In genomic region chr9:79883073-79883645, GRCh38 we compare ENCODE assay signal across 9 cellular contexts.
DNase-seq lines count a peak whose midpoint lies in the region; ATAC-seq and TF ChIP-seq lines count a peak whose summit lies in the region.
"Had no signal": no experiment of that assay in that cellular context is flagged by ENCODE, and none has a peak within 500 bp of the region (broad histone marks: within the 10 kb centered on the region; RNA-seq: fewer than 3 reads in every experiment).

No MANE protein-coding gene starts in this region.

- H3K27ac Mint-ChIP-seq in activated CD8-positive, alpha-beta T cell treated with anti-CD3 and anti-CD28 coated beads for 36 hours: no peak overlapping the region
- peak overlapping the region in 4 of 6 donors; percentile 43 to 91 (median 74) for H3K27ac Mint-ChIP-seq in naive B cell

- CTCF ChIA-PET in activated CD8-positive, alpha-beta T cell treated with anti-CD3 and anti-CD28 coated beads for 36 hours (lab: Charles Lee): interaction anchor here (0.5 to 1.5 kb wide), 2 partner anchors 707 to 753 kb away, joined by 3 read pairs; no protein-coding TSS in a partner anchor

- H3K4me2 ChIP-seq in GM23248 (ENCODE audit: unreplicated experiment): no peak overlapping the region

- H3K9ac ChIP-seq in GM23248: no peak overlapping the region

- no peak for TF ChIP-seq CTCF in activated CD8-positive, alpha-beta T cell treated with anti-CD3 and anti-CD28 coated beads for 36 hours (IDR thresholded peaks at IDR 0.05)

- no peaks in the 10 kb centered on the region for H4K20me1 ChIP-seq in GM23248 (ENCODE audit: insufficient read depth)

- no peaks in the 10 kb centered on the region for H3K36me3 ChIP-seq in GM23248 (ENCODE audit: low read depth)

- intact Hi-C loops in activated CD8-positive, alpha-beta T cell treated with anti-CD3 and anti-CD28 coated beads for 36 hours (cut with micrococcal nuclease): no loop called here

- ATAC-seq in GM18858 (IDR thresholded peaks at IDR 0.05; ENCODE audit: unreplicated experiment) (peak; percentile 40), HG03045 (IDR thresholded peaks at IDR 0.05; ENCODE audit: unreplicated experiment) (peak; percentile 59), naive B cell (ENCODE audit: low read depth in 2 of 2) (peak; percentile 81 to 82)
- ATAC-seq in activated CD8-positive, alpha-beta T cell treated with anti-CD3 and anti-CD28 coated beads for 36 hours: peak; percentile 92

- H2AFZ ChIP-seq in GM23248: no peak overlapping the region

- no peaks in the 10 kb centered on the region for H3F3A ChIP-seq in GM23248 (ENCODE audit: insufficient read depth)

- peak; percentile 76 for DNase-seq in activated CD8-positive, alpha-beta T cell treated with anti-CD3 and anti-CD28 coated beads for 36 hours
- DNase-seq in naive B cell: peak; percentile 62
- DNase-seq in GM23248: no peak
- DNase-seq in SIG-M5 (lab: John Stamatoyannopoulos, UW): no peak
- DNase-seq in NCI-H2081 (lab: John Stamatoyannopoulos, UW): no peak
- no peak for DNase-seq in dedifferentiated amniotic fluid mesenchymal stem cell (ENCODE audit: extremely low spot score)
- DNase-seq: DMS53 had no signal

- peaks cover 47% of the 10 kb centered on the region for H3K4me1 Mint-ChIP-seq in activated CD8-positive, alpha-beta T cell treated with anti-CD3 and anti-CD28 coated beads for 36 hours (ENCODE audit: low read depth)
- H3K4me1 Mint-ChIP-seq in naive B cell: peaks cover 70 to 74% (median 71%) of the 10 kb centered on the region in 3 donors

- no peak overlapping the region for H3K4me3 ChIP-seq in GM23248

- in situ Hi-C loops in GM23248 (cut with MboI): no loop called here

- no peak overlapping the region for H3K4me3 Mint-ChIP-seq in activated CD8-positive, alpha-beta T cell treated with anti-CD3 and anti-CD28 coated beads for 36 hours
- H3K4me3 Mint-ChIP-seq in naive B cell: peak overlapping the region; percentile 6 to 90 (median 86)

- WGBS in GM23248 (ENCODE audit: low coverage in 1 of 2, low lambda C conversion rate in 2 of 2, missing lambda C conversion rate in 2 of 2), 2 experiments: 50% methylated on average over 3 of the region's 3 CpGs

- no peaks in the 10 kb centered on the region for H3K27me3 Mint-ChIP-seq in activated CD8-positive, alpha-beta T cell treated with anti-CD3 and anti-CD28 coated beads for 36 hours
- no peaks in the 10 kb centered on the region for H3K27me3 Mint-ChIP-seq in naive B cell

- H3K27me3 ChIP-seq in GM23248 (replicated peaks; ENCODE audit: insufficient read depth): no peaks in the 10 kb centered on the region

- no peaks in the 10 kb centered on the region for H3K9me3 ChIP-seq in GM23248 (ENCODE audit: low read depth)

- no peaks in the 10 kb centered on the region for H3K79me2 ChIP-seq in GM23248 (ENCODE audit: insufficient read depth)

- H3K9me3 Mint-ChIP-seq in activated CD8-positive, alpha-beta T cell treated with anti-CD3 and anti-CD28 coated beads for 36 hours: no peaks in the 10 kb centered on the region
- peaks cover 0 to 5% (median 0%) of the 10 kb centered on the region in 7 donors for H3K9me3 Mint-ChIP-seq in naive B cell

- H3K9me2 ChIP-seq in GM23248 (ENCODE audit: insufficient read depth): no peaks in the 10 kb centered on the region

- POLR2A ChIA-PET in activated CD8-positive, alpha-beta T cell treated with anti-CD3 and anti-CD28 coated beads for 36 hours (lab: Charles Lee): interaction anchor here (1.1 kb wide), 1 partner anchor 311 kb away, joined by 4 read pairs; the partner anchor contains the start of gene TLE4

- no peaks in the 10 kb centered on the region for H3K36me3 Mint-ChIP-seq in activated CD8-positive, alpha-beta T cell treated with anti-CD3 and anti-CD28 coated beads for 36 hours (ENCODE audit: low read depth)
- no peaks in the 10 kb centered on the region for H3K36me3 Mint-ChIP-seq in naive B cell

- no peaks in the 10 kb centered on the region for H3K4me1 ChIP-seq in GM23248 (ENCODE audit: insufficient read depth)

- H3K27ac ChIP-seq in GM23248: no peak overlapping the region

Comparison
In these comparisons a context has a peak if more than half of its experiments do, and no peak if none do; other contexts are left out.
1. ATAC-seq: peak in every context shown above with its lines; median percentile 92 in activated CD8-positive, alpha-beta T cell treated with anti-CD3 and anti-CD28 coated beads for 36 hours; 82 in naive B cell; 59 in HG03045; 40 in GM18858.
2. DNase-seq: peak in activated CD8-positive, alpha-beta T cell treated with anti-CD3 and anti-CD28 coated beads for 36 hours (single experiment) and naive B cell (single experiment); none in GM23248 (single experiment), SIG-M5 (single experiment), NCI-H2081 (0 of 2) and dedifferentiated amniotic fluid mesenchymal stem cell (single experiment).